11 cellular contexts compared by ENCODE assay signal in the genomic region with DNA sequence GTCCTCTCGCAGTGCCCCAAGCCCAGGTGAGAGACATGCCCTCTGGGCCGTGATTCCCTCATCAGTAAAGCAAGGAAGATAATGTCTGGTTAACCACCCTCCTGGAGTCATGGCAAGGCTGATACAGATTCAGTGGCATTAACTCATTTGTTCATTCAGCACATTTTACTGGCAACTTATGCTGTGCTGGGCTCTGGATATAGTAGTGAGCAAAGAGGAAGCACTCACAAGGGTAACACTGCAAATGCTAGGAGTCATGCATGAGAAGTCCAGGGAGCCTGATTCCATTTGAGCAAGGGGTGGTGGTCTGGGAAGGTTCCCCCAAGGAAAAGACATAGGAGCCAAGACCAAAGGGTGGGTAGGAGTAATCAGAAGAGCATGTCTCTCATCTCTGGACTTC. TPM values are rescaled to one million over a fixed set of nuclear protein-coding genes. Genes with fewer than 3 reads are reported as not detected.
DNase-seq lines count a peak whose midpoint lies in the region; ATAC-seq and TF ChIP-seq lines count a peak whose summit lies in the region.
"Had no signal": no experiment of that assay in that cellular context is flagged by ENCODE, and none has a peak within 500 bp of the region (broad histone marks: within the 10 kb centered on the region; RNA-seq: fewer than 3 reads in every experiment).

No MANE protein-coding gene starts in this region.

- TF ChIP-seq CTCF in OCI-LY1 (IDR thresholded peaks at IDR 0.05; ENCODE audit: low read length): no peak
- no peak for TF ChIP-seq CTCF in psoas muscle (IDR thresholded peaks at IDR 0.05)

- H3K9me3 Mint-ChIP-seq in CD4-positive, alpha-beta memory T cell: peaks cover 0 to 7% (median 1%) of the 10 kb centered on the region in 8 donors
- no peaks in the 10 kb centered on the region for H3K9me3 Mint-ChIP-seq in central memory CD8-positive, alpha-beta T cell

- H3K4me3 ChIP-seq in CD4-positive, alpha-beta memory T cell (ENCODE audit: low read length in 2 of 2): no peak overlapping the region
- H3K4me3 ChIP-seq in OCI-LY1 (ENCODE audit: low read depth, low read length, poor library complexity, severe bottlenecking) (no peak overlapping the region), psoas muscle (no peak overlapping the region)
- H3K4me3 ChIP-seq: MG63, skin epidermis had no signal

- H3K27me3 ChIP-seq in CD4-positive, alpha-beta memory T cell (ENCODE audit: insufficient read depth, low read length): no peaks in the 10 kb centered on the region
- H3K27me3 ChIP-seq in OCI-LY1 (ENCODE audit: insufficient read depth, low read length): no peaks in the 10 kb centered on the region
- no peaks in the 10 kb centered on the region for H3K27me3 ChIP-seq in psoas muscle (ENCODE audit: insufficient read depth in 3 of 3, low read length in 2 of 3)
- H3K27me3 ChIP-seq: MG63 had no signal

- H3K9ac ChIP-seq in OCI-LY1 (ENCODE audit: low read length): peak overlapping the region; percentile 6; the same call in 1 of the 2 replicates

- no peak for DNase-seq in CD4-positive, alpha-beta memory T cell
- DNase-seq in central memory CD8-positive, alpha-beta T cell (ENCODE audit: low spot score in 2 of 2): no peak
- DNase-seq in psoas muscle: no peak
- no peak for DNase-seq in stimulated activated CD4-positive, alpha-beta T cell treated with anti-CD3 and anti-CD28 coated beads, Interleukin-12 subunit alpha, Interleukin-12 subunit beta, amount 100 ng/mL, for 4 hours
- DNase-seq in NCI-H1436 (lab: John Stamatoyannopoulos, UW): no peak
- DNase-seq: amniotic stem cell, MG63, SIG-M5 had no signal

- no peaks in the 10 kb centered on the region for H3K9me3 ChIP-seq in CD4-positive, alpha-beta memory T cell (ENCODE audit: control insufficient read depth in 1 of 2, low read length in 2 of 2)
- H3K9me3 ChIP-seq in OCI-LY1 (ENCODE audit: low read length) (peaks cover 8% of the 10 kb centered on the region), psoas muscle (peaks cover 8% of the 10 kb centered on the region)

- H3K79me2 ChIP-seq in OCI-LY1 (ENCODE audit: insufficient read depth, low read length): peaks cover 23% of the 10 kb centered on the region

- H3K9me2 ChIP-seq in OCI-LY1 (ENCODE audit: low read depth, low read length): no peaks in the 10 kb centered on the region

- peak overlapping the region in 7 of 8 donors; percentile 42 to 90 (median 74) for H3K4me3 Mint-ChIP-seq in CD4-positive, alpha-beta memory T cell
- peak overlapping the region; percentile 52 for H3K4me3 Mint-ChIP-seq in central memory CD8-positive, alpha-beta T cell

- 15 to 29% (median 29%) methylated on average over 2 of the region's 2 CpGs for WGBS in psoas muscle, 3 donors

- H3K27ac Mint-ChIP-seq in CD4-positive, alpha-beta memory T cell: peak overlapping the region; percentile 81 to 100 (median 92)
- peak overlapping the region; percentile 97 for H3K27ac Mint-ChIP-seq in central memory CD8-positive, alpha-beta T cell (ENCODE audit: low read depth)

- POLR2A ChIA-PET in CD4-positive, alpha-beta memory T cell (lab: Charles Lee; ENCODE audit: partially characterized antibody): interaction anchor here (1.4 to 15.7 kb wide), 4 partner anchors 10 to 48 kb away, joined by 4 to 167 read pairs (median 61); a partner anchor contains a TSS

- no peaks in the 10 kb centered on the region for H3K36me3 ChIP-seq in CD4-positive, alpha-beta memory T cell (ENCODE audit: insufficient read depth, low read length)
- H3K36me3 ChIP-seq in OCI-LY1 (ENCODE audit: insufficient read depth, low read length) (peaks cover 16% of the 10 kb centered on the region; the same call in 1 of the 2 replicates), psoas muscle (ENCODE audit: insufficient read depth in 1 of 2, low read depth in 1 of 2) (no peaks in the 10 kb centered on the region)

- ATAC-seq in central memory CD8-positive, alpha-beta T cell (replicated peaks; ENCODE audit: extremely low read depth, poor library complexity, severe bottlenecking): no peak
- ATAC-seq in psoas muscle: peak; percentile 12 to 49 (median 34)
- ATAC-seq in HG02571 (IDR thresholded peaks at IDR 0.05; ENCODE audit: unreplicated experiment): no peak

- peak overlapping the region; percentile 80 for H3K27ac ChIP-seq in CD4-positive, alpha-beta memory T cell (ENCODE audit: low read depth, low read length)
- H3K27ac ChIP-seq in OCI-LY1 (ENCODE audit: low read depth, low read length, poor library complexity, severe bottlenecking) (peak overlapping the region; percentile 77), psoas muscle (peak overlapping the region; percentile 90)

- H3F3A ChIP-seq in OCI-LY1 (ENCODE audit: insufficient read depth, low read length): no peaks in the 10 kb centered on the region

- H4K20me1 ChIP-seq in OCI-LY1 (ENCODE audit: insufficient read depth, low read length): no peaks in the 10 kb centered on the region

- no peaks in the 10 kb centered on the region for H3K27me3 Mint-ChIP-seq in CD4-positive, alpha-beta memory T cell
- H3K27me3 Mint-ChIP-seq in central memory CD8-positive, alpha-beta T cell: no peaks in the 10 kb centered on the region

- H3K4me1 Mint-ChIP-seq in CD4-positive, alpha-beta memory T cell: peaks cover 73 to 83% (median 77%) of the 10 kb centered on the region in 4 donors
- peaks cover 81% of the 10 kb centered on the region for H3K4me1 Mint-ChIP-seq in central memory CD8-positive, alpha-beta T cell

- H3K36me3 Mint-ChIP-seq in CD4-positive, alpha-beta memory T cell: peaks cover 8 to 14% of the 10 kb centered on the region in 2 donors
- H3K36me3 Mint-ChIP-seq in central memory CD8-positive, alpha-beta T cell (ENCODE audit: insufficient read depth): peaks cover 2% of the 10 kb centered on the region

- H3K4me2 ChIP-seq in OCI-LY1 (ENCODE audit: low read length): peak overlapping the region; percentile 28; the same call in 1 of the 2 replicates

- CTCF ChIA-PET in CD4-positive, alpha-beta memory T cell (lab: Charles Lee; ENCODE audit: partially characterized antibody): interaction anchor here (1.2 kb wide), 1 partner anchor 33 kb away, joined by 3 read pairs; no protein-coding TSS in a partner anchor

- H2AFZ ChIP-seq in OCI-LY1 (ENCODE audit: low read length): no peak overlapping the region

- intact Hi-C loops in CD4-positive, alpha-beta memory T cell (cut with micrococcal nuclease): no loop called here
- intact Hi-C loops in psoas muscle (cut with DNase I): no loop called here

- H3K4me1 ChIP-seq in CD4-positive, alpha-beta memory T cell (ENCODE audit: insufficient read depth, low read length): peaks cover 86% of the 10 kb centered on the region
- H3K4me1 ChIP-seq in OCI-LY1 (ENCODE audit: insufficient read depth, low read length, severe bottlenecking) (peaks cover 79% of the 10 kb centered on the region), psoas muscle (peaks cover 75% of the 10 kb centered on the region)

RNA-seq across cellular contexts. Expression of a gene that starts 50.2 kb away (rescaled TPM):
- 100 to 1,000 TPM; 189 to 197 TPM for total RNA-seq in CD4-positive, alpha-beta memory T cell
- 10 to 100 TPM; 14.6 to 31.9 TPM for polyA plus RNA-seq in CD4-positive, alpha-beta memory T cell
- total RNA-seq in psoas muscle: 10 to 100 TPM; 25.7 to 47.6 (median 44.0) TPM
- polyA plus RNA-seq in psoas muscle: 10 to 100 TPM in 2 of 3 donors, 1 to 10 TPM in 1; 2.9 to 29.3 (median 20.3) TPM

Comparison
In these comparisons a context has a peak if more than half of its experiments do, and no peak if none do; other contexts are left out.
1. ATAC-seq: peak in psoas muscle (4 of 4); none in central memory CD8-positive, alpha-beta T cell (single experiment) and HG02571 (single experiment).
2. Peak in every context shown above with its lines, with median percentiles within 50 percentile points of each other: H3K27ac ChIP-seq.